In genomic region chr1:235416662-235417049, GRCh38 we compare ENCODE assay signal across 12 cellular contexts. TPM values are rescaled to one million over a fixed set of nuclear protein-coding genes. Genes with fewer than 3 reads are reported as not detected.
DNase-seq lines count a peak whose midpoint lies in the region; ATAC-seq and TF ChIP-seq lines count a peak whose summit lies in the region.
"Had no signal": no experiment of that assay in that cellular context is flagged by ENCODE, and none has a peak within 500 bp of the region (broad histone marks: within the 10 kb centered on the region; RNA-seq: fewer than 3 reads in every experiment).

No MANE protein-coding gene starts in this region.

- no peak overlapping the region for H4K91ac ChIP-seq in mesenchymal stem cell (ENCODE audit: low read length)

- H3K14ac ChIP-seq in mesenchymal stem cell (ENCODE audit: low read length in 2 of 2): no peak overlapping the region

- no peak overlapping the region for H3K27ac ChIP-seq in mesenchymal stem cell (ENCODE audit: low read length, poor library complexity, severe bottlenecking)
- H3K27ac ChIP-seq: Peyer's patch, thyroid gland had no signal

- H3K4me1 ChIP-seq in mesenchymal stem cell (ENCODE audit: control insufficient read depth, insufficient read depth, low read depth, low read length): peaks cover 1% of the 10 kb centered on the region
- H3K4me1 ChIP-seq: Peyer's patch had no signal

- H3K9ac ChIP-seq in mesenchymal stem cell (ENCODE audit: low read length): peak overlapping the region; percentile 21

- ATAC-seq in HG02678 (IDR thresholded peaks at IDR 0.05; ENCODE audit: unreplicated experiment): no peak

- no peaks in the 10 kb centered on the region for H3K27me3 ChIP-seq in mesenchymal stem cell (ENCODE audit: control insufficient read depth in 1 of 2, insufficient read depth in 1 of 2, low read length in 2 of 2)
- H3K27me3 ChIP-seq: BE2C, Peyer's patch, thyroid gland had no signal

- H3K23ac ChIP-seq in mesenchymal stem cell (ENCODE audit: low read length in 2 of 2): no peak overlapping the region

- H3K4ac ChIP-seq in mesenchymal stem cell (ENCODE audit: low read depth in 1 of 2, low read length in 2 of 2): no peak overlapping the region

- no peaks in the 10 kb centered on the region for H3K9me3 Mint-ChIP-seq in HFFc6
- H3K9me3 Mint-ChIP-seq: stimulated activated naive B cell treated with anti-CD40 and anti-IgM and Interleukin-4, amounts not matched to agents 10 μg/mL and 1 μg/mL and 100 μg/mL, for 72 hours had no signal

- no peak overlapping the region for H4K8ac ChIP-seq in mesenchymal stem cell (ENCODE audit: low read length)

- TF ChIP-seq CTCF in HFFc6 (IDR thresholded peaks at IDR 0.05): no peak

- H3K27me3 Mint-ChIP-seq in HFFc6 (ENCODE audit: insufficient read depth): no peaks in the 10 kb centered on the region
- H3K27me3 Mint-ChIP-seq: stimulated activated naive B cell treated with anti-CD40 and anti-IgM and Interleukin-4, amounts not matched to agents 10 μg/mL and 1 μg/mL and 100 μg/mL, for 72 hours had no signal

- no peak overlapping the region for H2BK120ac ChIP-seq in mesenchymal stem cell (ENCODE audit: low read depth, low read length)

- H3K9me3 ChIP-seq in mesenchymal stem cell (ENCODE audit: control insufficient read depth, low read length): no peaks in the 10 kb centered on the region
- H3K9me3 ChIP-seq: BE2C, Peyer's patch, thyroid gland had no signal

- peaks cover 3% of the 10 kb centered on the region for H3K36me3 Mint-ChIP-seq in HFFc6 (ENCODE audit: low read depth)

- peaks cover 21% of the 10 kb centered on the region for H3K4me1 Mint-ChIP-seq in HFFc6 (ENCODE audit: low read depth)

- H3K36me3 ChIP-seq in mesenchymal stem cell (ENCODE audit: control insufficient read depth in 1 of 2, insufficient read depth in 2 of 2, low read depth in 1 of 2, low read length in 2 of 2): peaks cover 8 to 30% of the 10 kb centered on the region in 2 experiments
- H3K36me3 ChIP-seq: thyroid gland had no signal

- H3K18ac ChIP-seq in mesenchymal stem cell (ENCODE audit: low read depth in 1 of 2, low read length in 2 of 2): no peak overlapping the region

- no peak overlapping the region for H3K4me3 ChIP-seq in mesenchymal stem cell (ENCODE audit: insufficient read depth in 1 of 2, low read depth in 1 of 2, low read length in 2 of 2)
- H3K4me3 ChIP-seq: Peyer's patch, thyroid gland had no signal

- DNase-seq in HFFc6 (peak; percentile 24), RPMI7951 (ENCODE audit: low read depth) (peak; percentile 13), cerebellum (ENCODE audit: low spot score) (peak; percentile 58), mesenchymal stem cell (no peak), NCI-H1694 (lab: John Stamatoyannopoulos, UW) (no peak), dedifferentiated amniotic fluid mesenchymal stem cell (ENCODE audit: extremely low spot score) (no peak), NCI-H69 (lab: John Stamatoyannopoulos, UW) (no peak)

- H3K27ac Mint-ChIP-seq in HFFc6: peak overlapping the region; percentile 53
- H3K27ac Mint-ChIP-seq: stimulated activated naive B cell treated with anti-CD40 and anti-IgM and Interleukin-4, amounts not matched to agents 10 μg/mL and 1 μg/mL and 100 μg/mL, for 72 hours had no signal

- no peak overlapping the region for H2AFZ ChIP-seq in mesenchymal stem cell (ENCODE audit: low read depth, low read length)

- peaks cover 27% of the 10 kb centered on the region for H3K79me1 ChIP-seq in mesenchymal stem cell (replicated peaks; ENCODE audit: low read length, poor library complexity, severe bottlenecking)

- no peak overlapping the region for H2BK12ac ChIP-seq in mesenchymal stem cell (ENCODE audit: low read length in 2 of 2)

- WGBS in mesenchymal stem cell: 100% methylated on average over 1 of the region's 1 CpG

- no peak overlapping the region for H3K4me2 ChIP-seq in mesenchymal stem cell (ENCODE audit: low read length, poor library complexity, severe bottlenecking)

- no peak overlapping the region for H2BK5ac ChIP-seq in mesenchymal stem cell (ENCODE audit: low read depth, low read length, poor library complexity, severe bottlenecking)

- H2BK15ac ChIP-seq in mesenchymal stem cell (ENCODE audit: low read depth, poor library complexity, severe bottlenecking): no peak overlapping the region

- no peak overlapping the region for H2AK5ac ChIP-seq in mesenchymal stem cell (ENCODE audit: low read length, severe bottlenecking)

- peak overlapping the region; percentile 13; the same call in 1 of the 2 replicates for H3K4me3 Mint-ChIP-seq in HFFc6
- H3K4me3 Mint-ChIP-seq: stimulated activated naive B cell treated with anti-CD40 and anti-IgM and Interleukin-4, amounts not matched to agents 10 μg/mL and 1 μg/mL and 100 μg/mL, for 72 hours had no signal

RNA-seq across cellular contexts. Expression of gene TBCE, which starts 49.4 kb away (rescaled TPM):
- 10 to 100 TPM; 20.0 to 29.4 (median 26.0) TPM for total RNA-seq in HFFc6 (2021; fragmentation: NEBNext Ultra II Directional; extraction: Animal tissue kit (Norgen Biotek cat#: 25700))
- total RNA-seq in RPMI7951 (2014; rRNA removed; shearing (Covaris generic)): 18.1 and 20.3 TPM in 2 replicates
- 39.1 TPM for total RNA-seq in cerebellum
- polyA plus RNA-seq in mesenchymal stem cell (2013, experiment 1 of 2): 35.6 TPM
- 33.8 TPM for polyA plus RNA-seq in mesenchymal stem cell (2013, experiment 2 of 2)

Comparison
In these comparisons a context has a peak if more than half of its experiments do, and no peak if none do; other contexts are left out.
1. DNase-seq: peak in HFFc6 (single experiment), RPMI7951 (single experiment) and cerebellum (single experiment); none in mesenchymal stem cell (single experiment), NCI-H1694 (single experiment), dedifferentiated amniotic fluid mesenchymal stem cell (single experiment) and NCI-H69 (single experiment).